ENCODE assay signal across 1 cellular context in genomic region chrX:12949205-12949926, GRCh38.
TF ChIP-seq lines count a peak whose summit lies in the region.

No MANE protein-coding gene starts in this region.

TF ChIP-seq in IMR-90, 13 proteins besides CTCF, POLR2A, EP300 and RAD21 (continued from another document):
- TF ChIP-seq RFX5 (IDR thresholded peaks at IDR 0.05; ENCODE audit: low read depth, low read length) = no peak
- no peak for TF ChIP-seq RCOR1 (IDR thresholded peaks at IDR 0.05; ENCODE audit: insufficient replicate concordance, low read length)
- TF ChIP-seq CHD1 (IDR thresholded peaks at IDR 0.05; ENCODE audit: low read depth, low read length) = no peak
- no peak for TF ChIP-seq USF2 (IDR thresholded peaks at IDR 0.05; ENCODE audit: low read depth, low read length)
- no peak for TF ChIP-seq NFE2L2 (IDR thresholded peaks at IDR 0.05; ENCODE audit: low read depth, low read length)
- TF ChIP-seq MXI1 (IDR thresholded peaks at IDR 0.05; ENCODE audit: borderline replicate concordance, low read depth, low read length) = no peak
